8 cellular contexts compared by ENCODE assay signal in the genomic region with DNA sequence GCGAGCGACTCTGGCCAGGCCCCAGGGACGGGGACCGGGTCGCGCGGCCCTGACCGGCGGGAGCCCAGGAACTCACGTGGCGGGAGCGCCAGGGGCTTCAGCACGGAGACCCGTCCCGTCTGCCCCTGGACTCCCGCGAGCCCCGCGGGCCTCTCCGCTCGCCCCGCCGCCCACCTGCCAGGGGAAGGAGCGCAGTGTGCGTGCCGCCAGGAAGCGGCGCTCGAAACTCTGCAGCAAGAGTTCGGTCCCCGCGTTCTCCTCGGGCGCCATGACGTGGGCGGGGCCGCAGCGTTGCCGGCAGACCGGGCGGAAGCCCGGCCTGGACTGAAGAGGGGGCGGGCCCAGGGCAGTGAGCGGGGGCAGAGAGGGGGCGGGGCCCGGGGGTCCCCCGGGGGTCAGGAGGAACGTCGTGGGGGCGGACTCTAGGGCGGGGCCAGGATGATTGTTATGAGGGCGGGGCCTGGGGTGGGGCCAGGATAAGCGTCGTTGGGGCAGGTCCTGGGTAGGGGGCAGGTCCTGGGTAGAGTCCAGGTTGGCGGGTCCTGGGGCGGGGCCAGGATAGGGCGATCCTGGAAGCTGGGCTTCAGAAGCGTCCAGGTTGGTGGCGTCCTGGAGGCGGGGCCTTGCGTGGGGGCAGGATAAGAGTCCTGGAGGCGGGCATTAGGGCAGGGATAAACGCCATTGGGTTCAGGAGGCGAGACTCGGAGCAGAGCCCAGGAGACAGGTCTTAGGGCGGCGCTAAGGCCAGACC. TPM values are rescaled to one million over a fixed set of nuclear protein-coding genes. Genes with fewer than 3 reads are reported as not detected.
DNase-seq lines count a peak whose midpoint lies in the region; ATAC-seq, FAIRE-seq and TF ChIP-seq lines count a peak whose summit lies in the region.
"Not testable (repeated sequence)": the region's sequence is repeated elsewhere in the genome, so short reads cannot be mapped to it uniquely, and the experiment has no call there.

A gene with protein sequence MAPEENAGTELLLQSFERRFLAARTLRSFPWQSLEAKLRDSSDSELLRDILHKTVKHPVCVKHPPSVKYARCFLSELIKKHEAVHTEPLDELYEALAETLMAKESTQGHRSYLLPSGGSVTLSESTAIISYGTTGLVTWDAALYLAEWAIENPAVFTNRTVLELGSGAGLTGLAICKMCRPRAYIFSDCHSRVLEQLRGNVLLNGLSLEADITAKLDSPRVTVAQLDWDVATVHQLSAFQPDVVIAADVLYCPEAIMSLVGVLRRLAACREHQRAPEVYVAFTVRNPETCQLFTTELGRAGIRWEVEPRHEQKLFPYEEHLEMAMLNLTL (minus strand): TSS at position 326 of the 751 bp plus-strand sequence. CDS start 56 bp downstream, at position 270.

- H2BK120ac ChIP-seq in H1 (replicated peaks; ENCODE audit: low read depth, low read length) = not testable (repeated sequence)

- WGBS in H1 (ENCODE audit: extremely low coverage in 1 of 2, insufficient coverage in 1 of 2, insufficient read length in 1 of 2, insufficient replicate concordance in 2 of 2, low coverage in 1 of 2, low lambda C conversion rate in 2 of 2, missing lambda C conversion rate in 1 of 2), 2 experiments = 2% methylated on average over 21 of the region's 67 CpGs; no CpG with 5 or more reads in 1 of the 2 experiments

- POLR2A ChIA-PET in CD4-positive, alpha-beta memory T cell (lab: Charles Lee; ENCODE audit: partially characterized antibody) = interaction anchor here (0.8 to 1.9 kb wide), 5 partner anchors 26 to 363 kb away, joined by 4 to 15 read pairs (median 6); a partner anchor contains a TSS
- POLR2A ChIA-PET in H1 (lab: Charles Lee; ENCODE audit: partially characterized antibody) = interaction anchor here (0.7 to 1.6 kb wide), 3 partner anchors 9 to 37 kb away, joined by 3 to 4 read pairs (median 3); no protein-coding TSS in a partner anchor

- peak within 1 kb of the TSS; percentile 87 to 99 (median 99) for H3K27ac Mint-ChIP-seq in CD4-positive, alpha-beta memory T cell
- H3K27ac Mint-ChIP-seq in memory B cell = peak within 1 kb of the TSS; percentile 93

- H3K23me2 ChIP-seq in H1 (ENCODE audit: low read depth, low read length) = not testable (repeated sequence)

- H3K79me2 ChIP-seq in H1 (ENCODE audit: control insufficient read depth in 1 of 2, insufficient read depth in 2 of 2, low read length in 2 of 2) = not testable (repeated sequence)

- H3K9ac ChIP-seq in H1 (replicated peaks in 1 of 4; ENCODE audit: extremely low read depth in 1 of 4, low read depth in 3 of 4, low read length in 3 of 4) = peak within 1 kb of the TSS in 3 of 4 experiments; percentile 42 to 64 (median 49); a peak in 5 of 7 replicates

- H3K4me2 ChIP-seq in H1 (ENCODE audit: insufficient read depth in 1 of 2, low read depth in 2 of 2, low read length in 2 of 2) = peak within 1 kb of the TSS; percentile 72 to 79

- peak within 1 kb of the TSS; percentile 56 for H3K27ac ChIP-seq in CD4-positive, alpha-beta memory T cell (ENCODE audit: low read depth, low read length)
- H3K27ac ChIP-seq in H1 (ENCODE audit: low read depth, low read length) = not testable (repeated sequence)

- H3K4me1 ChIP-seq in CD4-positive, alpha-beta memory T cell (ENCODE audit: insufficient read depth, low read length); H1 (replicated peaks in 1 of 4; ENCODE audit: control insufficient read depth in 3 of 4, insufficient read depth in 4 of 4, low read length in 3 of 4): not testable (repeated sequence)

- intact Hi-C loops in CD4-positive, alpha-beta memory T cell (cut with micrococcal nuclease) = loop anchor here (1.0 kb wide), 2 partner anchors 26 to 64 kb away; a partner anchor contains a TSS

- not testable (repeated sequence) for TF ChIP-seq POLR2A in H1 (IDR thresholded peaks at IDR 0.05; ENCODE audit: control extremely low read depth in 1 of 2, low read depth in 2 of 2, low read length in 2 of 2)

- not testable (repeated sequence) for H3K56ac ChIP-seq in H1 (replicated peaks; ENCODE audit: insufficient read length, low read depth, low read length)

- not testable (repeated sequence) for H3K18ac ChIP-seq in H1 (ENCODE audit: extremely low read depth, low read length)

- H3K14ac ChIP-seq in H1 (ENCODE audit: insufficient read length) = not testable (repeated sequence)

- peak in 1 of 2 experiments; percentile 11; a peak in 1 of 4 replicates for TF ChIP-seq RAD21 in H1 (IDR thresholded peaks at IDR 0.05 in 1 of 2, conservative IDR thresholded peaks at IDR 0.05 in 1 of 2; ENCODE audit: low read depth in 2 of 2, low read length in 2 of 2)

- peak within 1 kb of the TSS; percentile 77; the same call in 1 of the 2 replicates for H2AK5ac ChIP-seq in H1 (ENCODE audit: low read depth, low read length)

- not testable (repeated sequence) for H3K36me3 ChIP-seq in CD4-positive, alpha-beta memory T cell (ENCODE audit: insufficient read depth, low read length); H1 (ENCODE audit: control insufficient read depth in 2 of 4, insufficient read depth in 4 of 4, low read length in 3 of 4)

- H2BK5ac ChIP-seq in H1 (ENCODE audit: low read depth, low read length) = not testable (repeated sequence)

- not testable (repeated sequence) for H3K4ac ChIP-seq in H1 (replicated peaks; ENCODE audit: insufficient read length, low read depth, low read length)

- not testable (repeated sequence) for H3K23ac ChIP-seq in H1 (ENCODE audit: insufficient read length)

- H3K27me3 ChIP-seq in CD4-positive, alpha-beta memory T cell (ENCODE audit: insufficient read depth, low read length); H1 (replicated peaks in 1 of 4; ENCODE audit: control insufficient read depth in 3 of 4, extremely low read depth in 1 of 4, insufficient read depth in 3 of 4, low read length in 3 of 4): not testable (repeated sequence)

- not testable (repeated sequence) for H3K27me3 Mint-ChIP-seq in CD4-positive, alpha-beta memory T cell; memory B cell

- peak within 1 kb of the TSS in 1 of 2 donors; percentile 51 for H3K4me3 ChIP-seq in CD4-positive, alpha-beta memory T cell (ENCODE audit: low read length in 2 of 2)
- H3K4me3 ChIP-seq in H1 (ENCODE audit: extremely low read depth in 1 of 4, insufficient read depth in 2 of 4, low read depth in 3 of 4, low read length in 4 of 4) = peak within 1 kb of the TSS; percentile 63 to 78 (median 75)

- H4K91ac ChIP-seq in H1 (replicated peaks; ENCODE audit: insufficient read length, low read length) = not testable (repeated sequence)

- CTCF ChIA-PET in CD4-positive, alpha-beta memory T cell (lab: Charles Lee; ENCODE audit: partially characterized antibody) = interaction anchor here (0.6 kb wide), 1 partner anchor 15 kb away, joined by 4 read pairs; no protein-coding TSS in a partner anchor
- CTCF ChIA-PET in H1 (lab: Charles Lee; ENCODE audit: partially characterized antibody) = interaction anchor here (0.6 to 1.8 kb wide), 3 partner anchors 14 to 39 kb away, joined by 3 to 5 read pairs (median 3); a partner anchor contains a TSS

- H2BK15ac ChIP-seq in H1 (ENCODE audit: low read length) = not testable (repeated sequence)

- not testable (repeated sequence) for H2BK12ac ChIP-seq in H1 (ENCODE audit: low read depth, low read length)

- DNase-seq in CD4-positive, alpha-beta memory T cell = peak in 1 of 5 donors; percentile 99
- DNase-seq in HT1080 (ENCODE audit: low read depth) (peak; percentile 99), H1 (ENCODE audit: low read depth in 1 of 2, low spot score in 2 of 2) (peak; percentile 97 to 98), memory B cell (ENCODE audit: low spot score in 2 of 2) (peak in 1 of 2 donors; percentile 93)
- peak; percentile 100 for DNase-seq in NK-92 treated with Interleukin-12 subunit alpha and Interleukin-12 subunit beta, amount 100 ng/mL, for 24 hours (lab: John Stamatoyannopoulos, UW)
- peak; percentile 97 for DNase-seq in activated CD8-positive, alpha-beta memory T cell treated with anti-CD3 and anti-CD28 coated beads for 24 hours
- peak; percentile 92 to 97 (median 95) for DNase-seq in stimulated activated CD4-positive, alpha-beta T cell treated with anti-CD3 and anti-CD28 coated beads, TNF-alpha, amount 100 ng/mL, for 48 hours (ENCODE audit: low read depth in 3 of 3)

- not testable (repeated sequence) for H4K8ac ChIP-seq in H1 (ENCODE audit: extremely low read depth, insufficient read depth, low read length)

- not testable (repeated sequence) for H3K9me3 Mint-ChIP-seq in CD4-positive, alpha-beta memory T cell; memory B cell

- not testable (repeated sequence) for H3K79me1 ChIP-seq in H1 (ENCODE audit: low read depth, low read length)

- ATAC-seq in GM21360 (IDR thresholded peaks at IDR 0.05; ENCODE audit: unreplicated experiment) (peak; percentile 98), memory B cell (ENCODE audit: low read depth) (peak; percentile 92)

- H2BK20ac ChIP-seq in H1 (ENCODE audit: low read length) = not testable (repeated sequence)

- TF ChIP-seq EP300 in H1 (IDR thresholded peaks at IDR 0.05; ENCODE audit: borderline replicate concordance in 1 of 2, low read depth in 2 of 2, low read length in 2 of 2) = not testable (repeated sequence)

- H4K20me1 ChIP-seq in H1 (replicated peaks in 1 of 2; ENCODE audit: control insufficient read depth in 1 of 2, insufficient read depth in 2 of 2, low read length in 2 of 2) = not testable (repeated sequence)

- not testable (repeated sequence) for H4K5ac ChIP-seq in H1 (ENCODE audit: insufficient read length, low read depth, low read length)

- peaks cover 8 to 24% (median 12%) of the 10 kb centered on the region in 4 donors for H3K4me1 Mint-ChIP-seq in CD4-positive, alpha-beta memory T cell
- not testable (repeated sequence) for H3K4me1 Mint-ChIP-seq in memory B cell

- H2AFZ ChIP-seq in H1 (ENCODE audit: low read length) = not testable (repeated sequence)

- peak within 1 kb of the TSS; percentile 92 to 97 (median 96) for H3K4me3 Mint-ChIP-seq in CD4-positive, alpha-beta memory T cell
- H3K4me3 Mint-ChIP-seq in memory B cell = peak within 1 kb of the TSS; percentile 97

- TF ChIP-seq CTCF in H1 (IDR thresholded peaks at IDR 0.05; ENCODE audit: control extremely low read depth in 1 of 3, insufficient read depth in 1 of 3, low read depth in 1 of 3, low read length in 3 of 3) = not testable (repeated sequence)

- not testable (repeated sequence) for H3K9me3 ChIP-seq in CD4-positive, alpha-beta memory T cell (ENCODE audit: control insufficient read depth in 1 of 2, low read length in 2 of 2); H1 (ENCODE audit: insufficient read depth in 2 of 2, low read depth in 1 of 2, low read length in 1 of 2)

- not testable (repeated sequence) for FAIRE-seq in H1 (lab: Jason Lieb, UNC)

- H3K36me3 Mint-ChIP-seq in CD4-positive, alpha-beta memory T cell; memory B cell: not testable (repeated sequence)

RNA-seq across cellular contexts. Expression of the gene that starts here (rescaled TPM):
- 10 to 100 TPM; 10.9 to 13.2 TPM for total RNA-seq in CD4-positive, alpha-beta memory T cell
- 10 to 100 TPM in 1 of 2 donors, 1 to 10 TPM in 1; 6.1 to 19.7 TPM for polyA plus RNA-seq in CD4-positive, alpha-beta memory T cell
- total RNA-seq in HT1080 (2014; rRNA removed; shearing (Covaris generic)) = 26.0 and 45.6 TPM in 2 replicates
- 22.4 and 23.8 TPM in 2 replicates for polyA plus RNA-seq in HT1080 (2015; cell fraction: cytosol; rRNA removed)
- 18.1 and 20.8 TPM in 2 replicates for polyA plus RNA-seq in HT1080 (2015; cell fraction: nucleus; rRNA removed)
- total RNA-seq in H1 (2021; fragmentation: NEBNext Ultra II Directional; extraction: Animal tissue kit (Norgen Biotek cat#: 25700)) = 30.8 and 35.8 TPM in 2 replicates
- 37.0 and 52.6 TPM in 2 replicates for polyA plus RNA-seq in H1 (2011; rRNA removed)
- polyA plus RNA-seq in H1 (2011; cell fraction: cytosol; rRNA removed) = 29.7 TPM
- 46.0 TPM for polyA plus RNA-seq in H1 (2011; cell fraction: nucleus; rRNA removed)
- polyA plus RNA-seq in H1 (2012, experiment 1 of 2) = 24.0 to 30.6 TPM (median 26.5 TPM) in 4 replicates
- 28.6 TPM for polyA plus RNA-seq in H1 (2012, experiment 2 of 2)
- polyA plus RNA-seq in H1 (2013, experiment 1 of 2) = 16.5 TPM
- polyA plus RNA-seq in H1 (2013, experiment 2 of 2) = 16.8 TPM
- 19.9 and 26.2 TPM in 2 replicates for polyA minus RNA-seq in H1 (2011; rRNA and poly(A)+ RNA removed)
- polyA minus RNA-seq in H1 (2011; cell fraction: cytosol; rRNA and poly(A)+ RNA removed) = 13.4 TPM
- polyA minus RNA-seq in H1 (2011; cell fraction: nucleus; rRNA and poly(A)+ RNA removed) = 26.9 TPM
